8 cellular contexts compared by ENCODE assay signal in the genomic region with DNA sequence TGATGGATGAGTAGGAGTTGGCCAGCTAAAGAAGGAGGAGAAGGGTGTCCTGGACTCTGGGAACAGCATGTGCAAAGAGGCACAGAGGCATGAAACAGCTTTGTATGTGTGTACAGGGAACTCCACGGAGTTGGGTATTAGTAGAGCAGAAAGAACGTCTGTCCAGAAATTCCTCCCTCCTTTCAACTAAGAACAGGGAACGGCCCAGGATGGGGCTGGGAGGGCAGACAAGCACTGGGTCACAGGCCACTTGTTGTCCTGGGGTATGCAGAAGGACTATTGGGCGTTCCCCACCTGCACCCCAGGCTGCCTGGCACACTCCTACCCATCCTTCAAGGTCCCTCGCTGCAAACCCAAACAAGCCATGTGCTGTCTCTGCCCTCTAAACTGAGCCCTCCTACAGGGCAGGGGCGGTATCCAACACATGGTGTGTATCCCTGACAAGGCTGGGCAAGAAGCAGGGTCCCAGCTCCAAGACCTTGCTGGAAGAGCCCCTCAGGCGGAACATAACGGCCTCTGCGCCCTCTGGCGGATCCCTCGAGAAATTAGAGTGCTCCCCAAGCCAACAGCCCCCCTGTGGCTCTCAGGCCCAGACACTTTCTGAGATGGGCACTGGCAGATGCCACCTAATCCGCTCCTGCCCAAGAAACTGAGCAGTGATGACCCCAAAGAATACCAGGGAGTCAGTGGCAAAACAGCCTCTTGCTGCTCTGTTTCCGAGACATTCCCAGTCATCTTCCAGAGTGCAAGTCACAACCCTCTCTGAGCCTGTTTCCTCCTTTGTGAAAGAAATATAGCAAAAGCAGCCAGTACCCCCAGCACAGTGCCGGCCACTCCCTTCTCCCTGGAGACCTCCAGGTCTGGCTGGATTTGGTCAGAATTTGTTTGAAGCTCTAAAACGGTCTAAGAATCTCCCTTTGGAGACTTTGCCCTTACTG. TPM values are rescaled to one million over a fixed set of nuclear protein-coding genes. Genes with fewer than 3 reads are reported as not detected.
DNase-seq lines count a peak whose midpoint lies in the region; ATAC-seq and TF ChIP-seq lines count a peak whose summit lies in the region.

No MANE protein-coding gene starts in this region.

- TF ChIP-seq CTCF in GM23338 (conservative IDR thresholded peaks at IDR 0.05; ENCODE audit: low read depth in 2 of 2) = peak; percentile 72 to 85

- H3K4me2 ChIP-seq in GM23338 = no peak overlapping the region

- no peak overlapping the region for H3K4me3 ChIP-seq in GM23338

- no peaks in the 10 kb centered on the region for H3K9me3 Mint-ChIP-seq in GM23338
- H3K9me3 Mint-ChIP-seq in activated naive CD8-positive, alpha-beta T cell treated with anti-CD3 and anti-CD28 coated beads for 36 hours = peaks cover 4% of the 10 kb centered on the region

- H3K27ac Mint-ChIP-seq in GM23338 = no peak overlapping the region
- no peak overlapping the region for H3K27ac Mint-ChIP-seq in activated naive CD8-positive, alpha-beta T cell treated with anti-CD3 and anti-CD28 coated beads for 36 hours

- H3F3A ChIP-seq in GM23338 (replicated peaks; ENCODE audit: low read depth) = peaks cover 10% of the 10 kb centered on the region

- no peak overlapping the region for H3K27ac ChIP-seq in GM23338 (ENCODE audit: low read depth)

- no peaks in the 10 kb centered on the region; the same call in 1 of the 2 replicates for H4K20me1 ChIP-seq in GM23338 (replicated peaks; ENCODE audit: insufficient read depth)

- in situ Hi-C loops in SK-MEL-5 (cut with HindIII; ENCODE audit: low pct_unique_long_range_greater_than_20kb, low sequenced_read_pairs) = no loop called here

- intact Hi-C loops in posterior vena cava (cut with DNase I) = loop anchor here in 1 of 2 donors (1.0 kb wide), 1 partner anchor 38 kb away; no protein-coding TSS in a partner anchor

- peak; percentile 78 for DNase-seq in AG08396 (ENCODE audit: low spot score)
- peak; percentile 92 for DNase-seq in GM23338 (ENCODE audit: low spot score)
- DNase-seq in SK-MEL-5 (ENCODE audit: low read depth, low spot score) = peak; percentile 73
- peak; percentile 59 for DNase-seq in activated naive CD8-positive, alpha-beta T cell treated with anti-CD3 and anti-CD28 coated beads for 36 hours
- DNase-seq in iPS-NIHi7 (ENCODE audit: extremely low spot score) = peak; percentile 91
- peak in 2 of 3 donors; percentile 27 to 39 for DNase-seq in stimulated activated CD4-positive, alpha-beta T cell treated with anti-CD3 and anti-CD28 coated beads, TNF-alpha, amount 100 ng/mL, for 1 hour (ENCODE audit: low read depth in 3 of 3, low spot score in 1 of 3)
- DNase-seq in posterior vena cava (ENCODE audit: low spot score) = no peak

- no peaks in the 10 kb centered on the region for H3K36me3 ChIP-seq in GM23338 (ENCODE audit: insufficient read depth)

- H3K79me2 ChIP-seq in GM23338 (replicated peaks; ENCODE audit: insufficient read depth) = no peaks in the 10 kb centered on the region

- peaks cover 13% of the 10 kb centered on the region for H3K4me1 Mint-ChIP-seq in GM23338
- peaks cover 29% of the 10 kb centered on the region for H3K4me1 Mint-ChIP-seq in activated naive CD8-positive, alpha-beta T cell treated with anti-CD3 and anti-CD28 coated beads for 36 hours

- peaks cover 4% of the 10 kb centered on the region; the same call in 1 of the 2 replicates for H3K4me1 ChIP-seq in GM23338 (ENCODE audit: insufficient read depth)

- no peaks in the 10 kb centered on the region for H3K36me3 Mint-ChIP-seq in GM23338 (ENCODE audit: low read depth)
- peaks cover 4% of the 10 kb centered on the region for H3K36me3 Mint-ChIP-seq in activated naive CD8-positive, alpha-beta T cell treated with anti-CD3 and anti-CD28 coated beads for 36 hours

- H2AFZ ChIP-seq in GM23338 = no peak overlapping the region

- ATAC-seq in GM23338 (peak; percentile 64), GM18498 (IDR thresholded peaks at IDR 0.05; ENCODE audit: unreplicated experiment) (no peak)

- H3K27me3 ChIP-seq in GM23338 (ENCODE audit: insufficient read depth) = peaks cover 47% of the 10 kb centered on the region

- H3K4me3 Mint-ChIP-seq in GM23338 = peak overlapping the region; percentile 44; the same call in 2 of the 3 replicates
- no peak overlapping the region for H3K4me3 Mint-ChIP-seq in activated naive CD8-positive, alpha-beta T cell treated with anti-CD3 and anti-CD28 coated beads for 36 hours

- peaks cover 46% of the 10 kb centered on the region for H3K27me3 Mint-ChIP-seq in GM23338 (ENCODE audit: insufficient read depth, low read depth, poor library complexity)
- H3K27me3 Mint-ChIP-seq in activated naive CD8-positive, alpha-beta T cell treated with anti-CD3 and anti-CD28 coated beads for 36 hours = peaks cover 50% of the 10 kb centered on the region

- no peaks in the 10 kb centered on the region for H3K9me2 ChIP-seq in GM23338 (ENCODE audit: insufficient read depth)

TF ChIP-seq in GM23338, 12 proteins besides CTCF, POLR2A, EP300 and RAD21 (continues in another document):
- no peak for TF ChIP-seq EZH2 (IDR thresholded peaks at IDR 0.05; ENCODE audit: low read depth, unreplicated experiment)
- no peak for TF ChIP-seq POLR2AphosphoS5 (IDR thresholded peaks at IDR 0.05; ENCODE audit: low read depth)
- TF ChIP-seq ZNF114 (CRISPR knock-in tag; IDR thresholded peaks at IDR 0.05) = no peak
- no peak for TF ChIP-seq NANOG (IDR thresholded peaks at IDR 0.05; ENCODE audit: borderline replicate concordance)
- no peak for TF ChIP-seq STAT1 (IDR thresholded peaks at IDR 0.05; ENCODE audit: unreplicated experiment)
- TF ChIP-seq, protein P1, sequence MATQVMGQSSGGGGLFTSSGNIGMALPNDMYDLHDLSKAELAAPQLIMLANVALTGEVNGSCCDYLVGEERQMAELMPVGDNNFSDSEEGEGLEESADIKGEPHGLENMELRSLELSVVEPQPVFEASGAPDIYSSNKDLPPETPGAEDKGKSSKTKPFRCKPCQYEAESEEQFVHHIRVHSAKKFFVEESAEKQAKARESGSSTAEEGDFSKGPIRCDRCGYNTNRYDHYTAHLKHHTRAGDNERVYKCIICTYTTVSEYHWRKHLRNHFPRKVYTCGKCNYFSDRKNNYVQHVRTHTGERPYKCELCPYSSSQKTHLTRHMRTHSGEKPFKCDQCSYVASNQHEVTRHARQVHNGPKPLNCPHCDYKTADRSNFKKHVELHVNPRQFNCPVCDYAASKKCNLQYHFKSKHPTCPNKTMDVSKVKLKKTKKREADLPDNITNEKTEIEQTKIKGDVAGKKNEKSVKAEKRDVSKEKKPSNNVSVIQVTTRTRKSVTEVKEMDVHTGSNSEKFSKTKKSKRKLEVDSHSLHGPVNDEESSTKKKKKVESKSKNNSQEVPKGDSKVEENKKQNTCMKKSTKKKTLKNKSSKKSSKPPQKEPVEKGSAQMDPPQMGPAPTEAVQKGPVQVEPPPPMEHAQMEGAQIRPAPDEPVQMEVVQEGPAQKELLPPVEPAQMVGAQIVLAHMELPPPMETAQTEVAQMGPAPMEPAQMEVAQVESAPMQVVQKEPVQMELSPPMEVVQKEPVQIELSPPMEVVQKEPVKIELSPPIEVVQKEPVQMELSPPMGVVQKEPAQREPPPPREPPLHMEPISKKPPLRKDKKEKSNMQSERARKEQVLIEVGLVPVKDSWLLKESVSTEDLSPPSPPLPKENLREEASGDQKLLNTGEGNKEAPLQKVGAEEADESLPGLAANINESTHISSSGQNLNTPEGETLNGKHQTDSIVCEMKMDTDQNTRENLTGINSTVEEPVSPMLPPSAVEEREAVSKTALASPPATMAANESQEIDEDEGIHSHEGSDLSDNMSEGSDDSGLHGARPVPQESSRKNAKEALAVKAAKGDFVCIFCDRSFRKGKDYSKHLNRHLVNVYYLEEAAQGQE (IDR thresholded peaks at IDR 0.05; ENCODE audit: unreplicated experiment) = no peak
- TF ChIP-seq, protein P2, sequence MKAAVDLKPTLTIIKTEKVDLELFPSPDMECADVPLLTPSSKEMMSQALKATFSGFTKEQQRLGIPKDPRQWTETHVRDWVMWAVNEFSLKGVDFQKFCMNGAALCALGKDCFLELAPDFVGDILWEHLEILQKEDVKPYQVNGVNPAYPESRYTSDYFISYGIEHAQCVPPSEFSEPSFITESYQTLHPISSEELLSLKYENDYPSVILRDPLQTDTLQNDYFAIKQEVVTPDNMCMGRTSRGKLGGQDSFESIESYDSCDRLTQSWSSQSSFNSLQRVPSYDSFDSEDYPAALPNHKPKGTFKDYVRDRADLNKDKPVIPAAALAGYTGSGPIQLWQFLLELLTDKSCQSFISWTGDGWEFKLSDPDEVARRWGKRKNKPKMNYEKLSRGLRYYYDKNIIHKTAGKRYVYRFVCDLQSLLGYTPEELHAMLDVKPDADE (IDR thresholded peaks at IDR 0.05) = no peak
- no peak for TF ChIP-seq EZH2phosphoT487 (IDR thresholded peaks at IDR 0.05; ENCODE audit: unreplicated experiment)

RNA-seq across cellular contexts. Expression of a gene that starts 1.6 kb away (rescaled TPM):
- total RNA-seq in GM23338 (2014; rRNA removed; shearing (Covaris generic)) = 0.35 and 0.62 TPM in 2 replicates
- polyA plus RNA-seq in GM23338 (2016; fragmentation: Nextera tagmentation; extraction: Ambion mirVana) = 0.18 and 0.23 TPM in 2 replicates
- 0.34 and 0.40 TPM in 2 replicates for total RNA-seq in SK-MEL-5 (2014; rRNA removed; shearing (Covaris generic))
- 0.25 and 0.47 TPM in 2 replicates for polyA plus RNA-seq in SK-MEL-5 (2015; cell fraction: cytosol; rRNA removed)
- 0.19 and 0.76 TPM in 2 replicates for polyA plus RNA-seq in SK-MEL-5 (2015; cell fraction: nucleus; rRNA removed)
- total RNA-seq in activated naive CD8-positive, alpha-beta T cell treated with anti-CD3 and anti-CD28 coated beads for 36 hours = under 1 TPM; 0.06 to 0.20 TPM
- under 1 TPM; 0.05 to 0.10 TPM for total RNA-seq in posterior vena cava

RNA-seq across cellular contexts. Expression of a gene that starts 57.3 kb away (rescaled TPM):
- 1.9 and 3.8 TPM in 2 replicates for total RNA-seq in GM23338 (2014; rRNA removed; shearing (Covaris generic))
- polyA plus RNA-seq in GM23338 (2016; fragmentation: Nextera tagmentation; extraction: Ambion mirVana) = 1.1 and 1.4 TPM in 2 replicates
- 0.37 TPM in 1 of 2 replicates, not detected in the other for total RNA-seq in SK-MEL-5 (2014; rRNA removed; shearing (Covaris generic))
- polyA plus RNA-seq in SK-MEL-5 (2015; cell fraction: cytosol; rRNA removed) = not detected in 2 replicates
- polyA plus RNA-seq in SK-MEL-5 (2015; cell fraction: nucleus; rRNA removed) = 1.6 TPM in 1 of 2 replicates, not detected in the other
- 100 to 1,000 TPM; 193 to 204 TPM for total RNA-seq in activated naive CD8-positive, alpha-beta T cell treated with anti-CD3 and anti-CD28 coated beads for 36 hours
- total RNA-seq in posterior vena cava = 10 to 100 TPM; 21.6 to 23.0 TPM

Comparison
In these comparisons a context has a peak if more than half of its experiments do, and no peak if none do; other contexts are left out.
1. RNA of a gene that starts 57.3 kb away (total RNA-seq): 193 to 204 TPM in activated naive CD8-positive, alpha-beta T cell treated with anti-CD3 and anti-CD28 coated beads for 36 hours; 21.6 to 23.0 TPM in posterior vena cava, 1.9 to 3.8 TPM in GM23338 and 0.37 TPM in SK-MEL-5; every median in the first group is over 4 times any median in the second.